Comparison of ENCODE assay signal across 25 cellular contexts in genomic region chrY:19262310-19262709, GRCh38.
"Had no signal": no experiment of that assay in that cellular context is flagged by ENCODE, and none has a peak within 500 bp of the region (broad histone marks: within the 10 kb centered on the region; RNA-seq: fewer than 3 reads in every experiment).

No MANE protein-coding gene starts in this region.

- H3K4me1 Mint-ChIP-seq: memory B cell, neural crest cell had no signal

- H3K27ac Mint-ChIP-seq: memory B cell; natural killer cell treated with Interleukin-12 subunit alpha and Interleukin-12 subunit beta and Interleukin-15 and Interleukin-18, amount 100 ng/mL, for 72 hours; progenitor cell of endocrine pancreas had no signal

- H3K27me3 Mint-ChIP-seq: memory B cell; natural killer cell treated with Interleukin-12 subunit alpha and Interleukin-12 subunit beta and Interleukin-15 and Interleukin-18, amount 100 ng/mL, for 72 hours; progenitor cell of endocrine pancreas had no signal

- H3K9me3 Mint-ChIP-seq: memory B cell; natural killer cell treated with Interleukin-12 subunit alpha and Interleukin-12 subunit beta and Interleukin-15 and Interleukin-18, amount 100 ng/mL, for 72 hours; neural crest cell had no signal

- H3K27ac ChIP-seq: epithelial cell of prostate, gastrocnemius medialis, heart left ventricle, hepatocyte, neutrophil, pancreas, right lobe of liver, thoracic aorta, tibial nerve, upper lobe of left lung had no signal

- ATAC-seq: esophagus mucosa; gastrocnemius medialis; heart left ventricle; left cardiac atrium; natural killer cell treated with Interleukin-12 subunit alpha and Interleukin-12 subunit beta and Interleukin-15 and Interleukin-18, amount 100 ng/mL, for 72 hours; pancreas; right lobe of liver had no signal

- H3K4me3 Mint-ChIP-seq: memory B cell; natural killer cell treated with Interleukin-12 subunit alpha and Interleukin-12 subunit beta and Interleukin-15 and Interleukin-18, amount 100 ng/mL, for 72 hours; neural crest cell had no signal

- DNase-seq: cerebellar nuclear complex; cortex of kidney; foreskin fibroblast; gastrocnemius medialis; heart left ventricle; left cardiac atrium; pancreas; right lobe of liver; stimulated activated CD4-positive, alpha-beta T cell treated with anti-CD3 and anti-CD28 coated beads, Interleukin-12 subunit alpha, Interleukin-12 subunit beta, amount 100 ng/mL, for 4 hours; stimulated activated CD4-positive, alpha-beta T cell treated with anti-CD3 and anti-CD28 coated beads, Interleukin-1b, Interleukin-23, amount 100 ng/mL, for 48 hours; stimulated activated CD4-positive, alpha-beta T cell treated with anti-CD3 and anti-CD28 coated beads, Interleukin-4, amount 100 ng/mL, for 1 hour; stimulated activated CD8-positive, alpha-beta memory T cell treated with anti-CD3 and anti-CD28 coated beads, Interleukin-4, amount 100 ng/mL, for 48 hours; stimulated activated naive CD4-positive, alpha-beta T cell; substantia nigra; upper lobe of left lung had no signal
